In the genomic region with DNA sequence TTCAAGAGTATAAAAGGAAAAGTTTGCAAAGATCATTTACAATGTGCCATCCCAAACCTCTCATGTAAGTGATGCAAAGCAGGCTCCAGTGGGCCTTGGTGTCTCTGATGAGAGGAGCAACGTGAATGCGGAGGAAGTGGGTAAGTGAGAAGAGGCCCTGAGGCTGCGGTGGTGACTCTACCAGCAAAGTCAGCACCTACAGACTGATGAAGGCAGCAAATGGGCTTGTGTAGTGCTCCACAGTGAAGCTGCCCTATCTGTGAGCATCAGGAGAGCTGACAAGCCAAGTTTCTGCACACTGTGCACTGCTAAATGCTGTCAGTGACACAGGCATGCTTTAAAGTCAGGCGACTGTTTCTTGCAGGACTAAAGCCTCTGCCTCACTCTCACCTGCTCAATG, we compare ENCODE assay signal across 1 cellular context.
TF ChIP-seq lines count a peak whose summit lies in the region.

No MANE protein-coding gene starts in this region.

TF ChIP-seq in HepG2, 621 proteins besides CTCF, POLR2A, EP300 and RAD21 (continued from another document):
- no peak for TF ChIP-seq THAP9 (CRISPR knock-in tag; IDR thresholded peaks at IDR 0.05; ENCODE audit: borderline replicate concordance)
- TF ChIP-seq FLYWCH1 (CRISPR knock-in tag; IDR thresholded peaks at IDR 0.05) = no peak
- no peak for TF ChIP-seq ZNF484 (CRISPR knock-in tag; IDR thresholded peaks at IDR 0.05; ENCODE audit: borderline replicate concordance, low read depth)
- TF ChIP-seq, protein P1, sequence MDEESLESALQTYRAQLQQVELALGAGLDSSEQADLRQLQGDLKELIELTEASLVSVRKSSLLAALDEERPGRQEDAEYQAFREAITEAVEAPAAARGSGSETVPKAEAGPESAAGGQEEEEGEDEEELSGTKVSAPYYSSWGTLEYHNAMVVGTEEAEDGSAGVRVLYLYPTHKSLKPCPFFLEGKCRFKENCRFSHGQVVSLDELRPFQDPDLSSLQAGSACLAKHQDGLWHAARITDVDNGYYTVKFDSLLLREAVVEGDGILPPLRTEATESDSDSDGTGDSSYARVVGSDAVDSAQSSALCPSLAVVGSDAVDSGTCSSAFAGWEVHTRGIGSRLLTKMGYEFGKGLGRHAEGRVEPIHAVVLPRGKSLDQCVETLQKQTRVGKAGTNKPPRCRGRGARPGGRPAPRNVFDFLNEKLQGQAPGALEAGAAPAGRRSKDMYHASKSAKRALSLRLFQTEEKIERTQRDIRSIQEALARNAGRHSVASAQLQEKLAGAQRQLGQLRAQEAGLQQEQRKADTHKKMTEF (CRISPR knock-in tag; IDR thresholded peaks at IDR 0.05) = no peak
- TF ChIP-seq SMC3 (IDR thresholded peaks at IDR 0.05; ENCODE audit: low read length) = no peak
- no peak for TF ChIP-seq CHD2 (IDR thresholded peaks at IDR 0.05; ENCODE audit: low read depth, low read length)
- TF ChIP-seq, protein P2, sequence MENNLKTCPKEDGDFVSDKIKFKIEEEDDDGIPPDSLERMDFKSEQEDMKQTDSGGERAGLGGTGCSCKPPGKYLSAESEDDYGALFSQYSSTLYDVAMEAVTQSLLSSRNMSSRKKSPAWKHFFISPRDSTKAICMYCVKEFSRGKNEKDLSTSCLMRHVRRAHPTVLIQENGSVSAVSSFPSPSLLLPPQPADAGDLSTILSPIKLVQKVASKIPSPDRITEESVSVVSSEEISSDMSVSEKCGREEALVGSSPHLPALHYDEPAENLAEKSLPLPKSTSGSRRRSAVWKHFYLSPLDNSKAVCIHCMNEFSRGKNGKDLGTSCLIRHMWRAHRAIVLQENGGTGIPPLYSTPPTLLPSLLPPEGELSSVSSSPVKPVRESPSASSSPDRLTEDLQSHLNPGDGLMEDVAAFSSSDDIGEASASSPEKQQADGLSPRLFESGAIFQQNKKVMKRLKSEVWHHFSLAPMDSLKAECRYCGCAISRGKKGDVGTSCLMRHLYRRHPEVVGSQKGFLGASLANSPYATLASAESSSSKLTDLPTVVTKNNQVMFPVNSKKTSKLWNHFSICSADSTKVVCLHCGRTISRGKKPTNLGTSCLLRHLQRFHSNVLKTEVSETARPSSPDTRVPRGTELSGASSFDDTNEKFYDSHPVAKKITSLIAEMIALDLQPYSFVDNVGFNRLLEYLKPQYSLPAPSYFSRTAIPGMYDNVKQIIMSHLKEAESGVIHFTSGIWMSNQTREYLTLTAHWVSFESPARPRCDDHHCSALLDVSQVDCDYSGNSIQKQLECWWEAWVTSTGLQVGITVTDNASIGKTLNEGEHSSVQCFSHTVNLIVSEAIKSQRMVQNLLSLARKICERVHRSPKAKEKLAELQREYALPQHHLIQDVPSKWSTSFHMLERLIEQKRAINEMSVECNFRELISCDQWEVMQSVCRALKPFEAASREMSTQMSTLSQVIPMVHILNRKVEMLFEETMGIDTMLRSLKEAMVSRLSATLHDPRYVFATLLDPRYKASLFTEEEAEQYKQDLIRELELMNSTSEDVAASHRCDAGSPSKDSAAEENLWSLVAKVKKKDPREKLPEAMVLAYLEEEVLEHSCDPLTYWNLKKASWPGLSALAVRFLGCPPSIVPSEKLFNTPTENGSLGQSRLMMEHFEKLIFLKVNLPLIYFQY (CRISPR knock-in tag; IDR thresholded peaks at IDR 0.05; ENCODE audit: borderline replicate concordance) = no peak
- TF ChIP-seq ZNF274 (CRISPR knock-in tag; IDR thresholded peaks at IDR 0.05) = no peak
- no peak for TF ChIP-seq PLRG1 (conservative IDR thresholded peaks at IDR 0.05)
- no peak for TF ChIP-seq FOXC1 (CRISPR knock-in tag; IDR thresholded peaks at IDR 0.05; ENCODE audit: borderline replicate concordance)
- no peak for TF ChIP-seq ZC3H13 (CRISPR knock-in tag; IDR thresholded peaks at IDR 0.05)
- no peak for TF ChIP-seq HNRNPH1 (optimal IDR thresholded peaks at IDR 0.05; ENCODE audit: low read depth, low read length)
- no peak for TF ChIP-seq PLSCR1 (CRISPR knock-in tag; IDR thresholded peaks at IDR 0.05; ENCODE audit: borderline replicate concordance)
- TF ChIP-seq SAP130 (CRISPR knock-in tag; IDR thresholded peaks at IDR 0.05; ENCODE audit: low read depth) = no peak
- TF ChIP-seq SMAD3 (CRISPR knock-in tag; IDR thresholded peaks at IDR 0.05) = no peak
- no peak for TF ChIP-seq ZNF615 (CRISPR knock-in tag; IDR thresholded peaks at IDR 0.05; ENCODE audit: borderline replicate concordance)
- TF ChIP-seq GTF3A (CRISPR knock-in tag; conservative IDR thresholded peaks at IDR 0.05) = no peak
